Comparison of ENCODE assay signal across 1 cellular context in the genomic region with DNA sequence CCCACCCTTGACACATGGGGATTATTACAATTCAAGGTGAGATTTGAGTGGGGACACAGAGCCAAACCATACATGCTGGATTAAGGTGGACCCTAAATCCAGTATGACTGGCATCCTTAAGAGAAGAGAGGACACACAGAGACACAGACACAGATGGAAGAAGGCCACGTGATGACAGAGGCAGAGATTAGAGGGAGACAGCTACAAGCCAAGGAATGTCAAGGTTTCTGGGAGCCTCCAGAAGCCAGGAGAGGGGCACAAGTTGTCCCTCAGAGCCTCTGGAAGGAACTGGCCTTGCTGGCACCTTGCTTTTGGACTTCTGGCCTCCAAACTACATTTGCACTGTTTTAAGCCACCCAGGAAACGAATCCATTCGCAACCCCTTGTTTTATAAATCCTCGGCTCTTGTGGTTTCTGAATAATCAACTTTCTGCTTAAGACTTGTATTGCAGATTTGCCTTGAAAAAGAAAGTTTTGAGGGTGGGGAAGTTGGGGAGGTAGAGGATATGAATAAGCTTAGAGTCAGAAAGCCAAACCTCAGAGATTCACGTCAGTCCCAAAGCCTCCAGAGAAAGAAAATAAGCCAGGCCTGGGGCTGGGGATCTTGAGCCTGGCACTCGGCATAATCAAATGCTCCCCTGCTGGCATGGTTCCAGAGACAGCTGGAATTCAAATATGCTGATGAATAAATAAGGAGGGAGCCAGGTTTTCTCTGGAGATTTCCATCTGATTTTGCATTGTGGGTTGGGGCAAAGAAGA.
TF ChIP-seq lines count a peak whose summit lies in the region.

No MANE protein-coding gene starts in this region.

TF ChIP-seq in SK-N-SH, 30 proteins besides CTCF, POLR2A, EP300 and RAD21 (continued from another document):
- TF ChIP-seq, protein P1, sequence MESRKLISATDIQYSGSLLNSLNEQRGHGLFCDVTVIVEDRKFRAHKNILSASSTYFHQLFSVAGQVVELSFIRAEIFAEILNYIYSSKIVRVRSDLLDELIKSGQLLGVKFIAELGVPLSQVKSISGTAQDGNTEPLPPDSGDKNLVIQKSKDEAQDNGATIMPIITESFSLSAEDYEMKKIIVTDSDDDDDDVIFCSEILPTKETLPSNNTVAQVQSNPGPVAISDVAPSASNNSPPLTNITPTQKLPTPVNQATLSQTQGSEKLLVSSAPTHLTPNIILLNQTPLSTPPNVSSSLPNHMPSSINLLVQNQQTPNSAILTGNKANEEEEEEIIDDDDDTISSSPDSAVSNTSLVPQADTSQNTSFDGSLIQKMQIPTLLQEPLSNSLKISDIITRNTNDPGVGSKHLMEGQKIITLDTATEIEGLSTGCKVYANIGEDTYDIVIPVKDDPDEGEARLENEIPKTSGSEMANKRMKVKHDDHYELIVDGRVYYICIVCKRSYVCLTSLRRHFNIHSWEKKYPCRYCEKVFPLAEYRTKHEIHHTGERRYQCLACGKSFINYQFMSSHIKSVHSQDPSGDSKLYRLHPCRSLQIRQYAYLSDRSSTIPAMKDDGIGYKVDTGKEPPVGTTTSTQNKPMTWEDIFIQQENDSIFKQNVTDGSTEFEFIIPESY (IDR thresholded peaks at IDR 0.05; ENCODE audit: borderline replicate concordance, low read depth) = no peak
- no peak for TF ChIP-seq FOXJ3 (CRISPR knock-in tag; IDR thresholded peaks at IDR 0.05)
- TF ChIP-seq NFIC (IDR thresholded peaks at IDR 0.05; ENCODE audit: borderline replicate concordance) = peak; percentile 76
- no peak for TF ChIP-seq TAF1 (IDR thresholded peaks at IDR 0.05; ENCODE audit: borderline replicate concordance, low read depth, low read length)
- TF ChIP-seq SIN3A (IDR thresholded peaks at IDR 0.05; ENCODE audit: borderline replicate concordance, low read depth, low read length) = no peak
- no peak; the same call in 1 of the 2 replicates for TF ChIP-seq GATA2 (CRISPR knock-in tag; IDR thresholded peaks at IDR 0.05)
- TF ChIP-seq RCOR1 (IDR thresholded peaks at IDR 0.05; ENCODE audit: low read length) = no peak
- 0 out of 2 replicates have a peak, but pooled peaks have one; percentile 21 for TF ChIP-seq RFX5 (IDR thresholded peaks at IDR 0.05; ENCODE audit: low read length)
- peak; percentile 18; the same call in 1 of the 2 replicates for TF ChIP-seq FOSL2 (IDR thresholded peaks at IDR 0.05; ENCODE audit: borderline replicate concordance, low read depth)
- TF ChIP-seq, protein P2, sequence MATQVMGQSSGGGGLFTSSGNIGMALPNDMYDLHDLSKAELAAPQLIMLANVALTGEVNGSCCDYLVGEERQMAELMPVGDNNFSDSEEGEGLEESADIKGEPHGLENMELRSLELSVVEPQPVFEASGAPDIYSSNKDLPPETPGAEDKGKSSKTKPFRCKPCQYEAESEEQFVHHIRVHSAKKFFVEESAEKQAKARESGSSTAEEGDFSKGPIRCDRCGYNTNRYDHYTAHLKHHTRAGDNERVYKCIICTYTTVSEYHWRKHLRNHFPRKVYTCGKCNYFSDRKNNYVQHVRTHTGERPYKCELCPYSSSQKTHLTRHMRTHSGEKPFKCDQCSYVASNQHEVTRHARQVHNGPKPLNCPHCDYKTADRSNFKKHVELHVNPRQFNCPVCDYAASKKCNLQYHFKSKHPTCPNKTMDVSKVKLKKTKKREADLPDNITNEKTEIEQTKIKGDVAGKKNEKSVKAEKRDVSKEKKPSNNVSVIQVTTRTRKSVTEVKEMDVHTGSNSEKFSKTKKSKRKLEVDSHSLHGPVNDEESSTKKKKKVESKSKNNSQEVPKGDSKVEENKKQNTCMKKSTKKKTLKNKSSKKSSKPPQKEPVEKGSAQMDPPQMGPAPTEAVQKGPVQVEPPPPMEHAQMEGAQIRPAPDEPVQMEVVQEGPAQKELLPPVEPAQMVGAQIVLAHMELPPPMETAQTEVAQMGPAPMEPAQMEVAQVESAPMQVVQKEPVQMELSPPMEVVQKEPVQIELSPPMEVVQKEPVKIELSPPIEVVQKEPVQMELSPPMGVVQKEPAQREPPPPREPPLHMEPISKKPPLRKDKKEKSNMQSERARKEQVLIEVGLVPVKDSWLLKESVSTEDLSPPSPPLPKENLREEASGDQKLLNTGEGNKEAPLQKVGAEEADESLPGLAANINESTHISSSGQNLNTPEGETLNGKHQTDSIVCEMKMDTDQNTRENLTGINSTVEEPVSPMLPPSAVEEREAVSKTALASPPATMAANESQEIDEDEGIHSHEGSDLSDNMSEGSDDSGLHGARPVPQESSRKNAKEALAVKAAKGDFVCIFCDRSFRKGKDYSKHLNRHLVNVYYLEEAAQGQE (IDR thresholded peaks at IDR 0.05; ENCODE audit: low read depth, low read length) = no peak
- TF ChIP-seq, protein P3, sequence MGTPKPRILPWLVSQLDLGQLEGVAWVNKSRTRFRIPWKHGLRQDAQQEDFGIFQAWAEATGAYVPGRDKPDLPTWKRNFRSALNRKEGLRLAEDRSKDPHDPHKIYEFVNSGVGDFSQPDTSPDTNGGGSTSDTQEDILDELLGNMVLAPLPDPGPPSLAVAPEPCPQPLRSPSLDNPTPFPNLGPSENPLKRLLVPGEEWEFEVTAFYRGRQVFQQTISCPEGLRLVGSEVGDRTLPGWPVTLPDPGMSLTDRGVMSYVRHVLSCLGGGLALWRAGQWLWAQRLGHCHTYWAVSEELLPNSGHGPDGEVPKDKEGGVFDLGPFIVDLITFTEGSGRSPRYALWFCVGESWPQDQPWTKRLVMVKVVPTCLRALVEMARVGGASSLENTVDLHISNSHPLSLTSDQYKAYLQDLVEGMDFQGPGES (IDR thresholded peaks at IDR 0.05; ENCODE audit: low read depth, low read length) = no peak
